In genomic region chr5:1618296-1618865, GRCh38 we compare ENCODE assay signal across 6 cellular contexts.
DNase-seq lines count a peak whose midpoint lies in the region; ATAC-seq and TF ChIP-seq lines count a peak whose summit lies in the region.
"Not testable (repeated sequence)": the region's sequence is repeated elsewhere in the genome, so short reads cannot be mapped to it uniquely, and the experiment has no call there.

No MANE protein-coding gene starts in this region.

- H3K9me3 Mint-ChIP-seq in H9 = peaks cover 32 to 34% of the 10 kb centered on the region in 2 experiments
- peaks cover 25% of the 10 kb centered on the region for H3K9me3 Mint-ChIP-seq in endodermal cell
- peaks cover 28% of the 10 kb centered on the region for H3K9me3 Mint-ChIP-seq in nephron progenitor cell

- H3K23ac ChIP-seq in H9 (ENCODE audit: insufficient read length, low read depth, low read length) = not testable (repeated sequence)

- H4K8ac ChIP-seq in H9 (replicated peaks; ENCODE audit: insufficient read length, low read depth, low read length) = not testable (repeated sequence)

- H3K27ac ChIP-seq in BLaER1 = peak overlapping the region; percentile 66; the same call in 1 of the 2 replicates
- not testable (repeated sequence) for H3K27ac ChIP-seq in H9 (ENCODE audit: insufficient read length, low read depth, low read length); endodermal cell (ENCODE audit: low read depth, low read length); upper lobe of right lung

- not testable (repeated sequence) for H2BK15ac ChIP-seq in H9 (ENCODE audit: low read depth, low read length)

- not testable (repeated sequence) for H2BK5ac ChIP-seq in H9 (ENCODE audit: insufficient read length, low read length)

- WGBS in H9 (ENCODE audit: extremely low coverage, insufficient read length, low lambda C conversion rate) = no CpG with 5 or more reads among the region's 18 CpGs
- 87 to 95% methylated on average over 7 to 18 of the region's 18 CpGs for WGBS in endodermal cell (ENCODE audit: insufficient coverage in 1 of 2, insufficient read length in 1 of 2), 2 experiments

- H3K9me3 ChIP-seq in BLaER1 = peaks cover 56% of the 10 kb centered on the region
- H3K9me3 ChIP-seq in H9 (ENCODE audit: control insufficient read depth, low read depth, low read length); endodermal cell (ENCODE audit: control insufficient read depth, low read length); upper lobe of right lung: not testable (repeated sequence)

- H3K79me2 ChIP-seq in H9 (ENCODE audit: insufficient read depth, low read length) = not testable (repeated sequence)

- H3K36me3 ChIP-seq in BLaER1 = peaks cover 30% of the 10 kb centered on the region
- H3K36me3 ChIP-seq in endodermal cell (ENCODE audit: control insufficient read depth, insufficient read depth, low read length); upper lobe of right lung: not testable (repeated sequence)

- H4K91ac ChIP-seq in H9 (ENCODE audit: insufficient read length, low read depth, low read length) = not testable (repeated sequence)

- H3K36me3 Mint-ChIP-seq in H9 (ENCODE audit: insufficient read depth in 1 of 3, low read depth in 3 of 3) (peaks cover 50 to 69% (median 68%) of the 10 kb centered on the region in 3 experiments), endodermal cell (ENCODE audit: low read depth) (peaks cover 71% of the 10 kb centered on the region), nephron progenitor cell (ENCODE audit: low read depth) (peaks cover 74% of the 10 kb centered on the region)

- not testable (repeated sequence) for H4K5ac ChIP-seq in H9 (ENCODE audit: insufficient read length, low read depth, low read length)

- not testable (repeated sequence) for H2BK12ac ChIP-seq in H9 (ENCODE audit: insufficient read length, low read depth, low read length)

- not testable (repeated sequence) for ATAC-seq in upper lobe of right lung

- peak overlapping the region; percentile 64 for H3K4me2 ChIP-seq in BLaER1
- not testable (repeated sequence) for H3K4me2 ChIP-seq in H9 (ENCODE audit: insufficient read depth, insufficient read length, low read length)

- not testable (repeated sequence) for H2BK120ac ChIP-seq in H9 (ENCODE audit: low read depth, low read length, poor library complexity, severe bottlenecking)

- peaks cover 53% of the 10 kb centered on the region for H3K4me1 ChIP-seq in BLaER1
- H3K4me1 ChIP-seq in H9 (ENCODE audit: insufficient read depth, low read length); endodermal cell (ENCODE audit: control insufficient read depth, insufficient read depth, low read length); upper lobe of right lung: not testable (repeated sequence)

- not testable (repeated sequence) for H4K20me1 ChIP-seq in BLaER1; H9 (ENCODE audit: control insufficient read depth, insufficient read depth, insufficient read length)

- H3K4me3 Mint-ChIP-seq in H9, endodermal cell, nephron progenitor cell: not testable (repeated sequence)

- not testable (repeated sequence) for H3K56ac ChIP-seq in H9 (ENCODE audit: insufficient read length, low read depth, low read length)

- H3K79me1 ChIP-seq in H9 (ENCODE audit: insufficient read depth, low read depth, low read length, poor library complexity, severe bottlenecking) = not testable (repeated sequence)

- H2AK5ac ChIP-seq in H9 (ENCODE audit: insufficient read length, low read length) = not testable (repeated sequence)

- H3T11ph ChIP-seq in H9 (ENCODE audit: low read length) = not testable (repeated sequence)

- intact Hi-C loops in upper lobe of right lung (cut with DNase I) = loop anchor here (10.0 kb wide), 1 partner anchor 134 kb away; no protein-coding TSS in a partner anchor

- DNase-seq in H9 = peak; percentile 18
- DNase-seq in activated effector memory CD4-positive, alpha-beta T cell treated with anti-CD3 and anti-CD28 coated beads, Interleukin-2, amount 50 U/mL, for 16 hours = peak; percentile 51
- DNase-seq in endodermal cell = peak; percentile 7
- not testable (repeated sequence) for DNase-seq in nephron progenitor cell
- DNase-seq in upper lobe of right lung = peak; percentile 42

- not testable (repeated sequence) for H3K4ac ChIP-seq in H9 (ENCODE audit: low read depth, low read length)

- not testable (repeated sequence) for H3K23me2 ChIP-seq in H9 (ENCODE audit: insufficient read length, low read depth, low read length, poor library complexity, severe bottlenecking)

- not testable (repeated sequence) for H3K27me3 Mint-ChIP-seq in H9 (ENCODE audit: low read depth); endodermal cell (ENCODE audit: insufficient read depth); nephron progenitor cell (ENCODE audit: low read depth, poor library complexity)

- not testable (repeated sequence) for H3K18ac ChIP-seq in H9 (ENCODE audit: insufficient read length, low read depth, low read length)

- H2BK20ac ChIP-seq in H9 (ENCODE audit: low read depth, low read length, poor library complexity, severe bottlenecking) = not testable (repeated sequence)

- not testable (repeated sequence) for H3K4me3 ChIP-seq in BLaER1; endodermal cell (ENCODE audit: low read length); upper lobe of right lung

- not testable (repeated sequence) for H3K27ac Mint-ChIP-seq in H9, endodermal cell
- H3K27ac Mint-ChIP-seq in nephron progenitor cell = peak overlapping the region; percentile 45

- H2AFZ ChIP-seq in H9 (ENCODE audit: low read length) = not testable (repeated sequence)

- H3K14ac ChIP-seq in H9 (ENCODE audit: insufficient read depth, low read length) = not testable (repeated sequence)

- H3K9ac ChIP-seq in BLaER1; H9 (ENCODE audit: extremely low read depth, insufficient read length, low read length); endodermal cell (ENCODE audit: extremely low read depth, low read length, poor library complexity, severe bottlenecking): not testable (repeated sequence)

- not testable (repeated sequence) for H3K27me3 ChIP-seq in BLaER1; H9 (ENCODE audit: insufficient read depth, low read length); endodermal cell (ENCODE audit: control insufficient read depth, insufficient read depth, low read length, poor library complexity, severe bottlenecking); upper lobe of right lung

- not testable (repeated sequence) for TF ChIP-seq CTCF in H9 (conservative IDR thresholded peaks at IDR 0.05); endodermal cell (conservative IDR thresholded peaks at IDR 0.05); nephron progenitor cell (IDR thresholded peaks at IDR 0.05); upper lobe of right lung (IDR thresholded peaks at IDR 0.05)

- H3K4me1 Mint-ChIP-seq in H9, endodermal cell, nephron progenitor cell: not testable (repeated sequence)
